1 cellular context compared by ENCODE assay signal in the genomic region with DNA sequence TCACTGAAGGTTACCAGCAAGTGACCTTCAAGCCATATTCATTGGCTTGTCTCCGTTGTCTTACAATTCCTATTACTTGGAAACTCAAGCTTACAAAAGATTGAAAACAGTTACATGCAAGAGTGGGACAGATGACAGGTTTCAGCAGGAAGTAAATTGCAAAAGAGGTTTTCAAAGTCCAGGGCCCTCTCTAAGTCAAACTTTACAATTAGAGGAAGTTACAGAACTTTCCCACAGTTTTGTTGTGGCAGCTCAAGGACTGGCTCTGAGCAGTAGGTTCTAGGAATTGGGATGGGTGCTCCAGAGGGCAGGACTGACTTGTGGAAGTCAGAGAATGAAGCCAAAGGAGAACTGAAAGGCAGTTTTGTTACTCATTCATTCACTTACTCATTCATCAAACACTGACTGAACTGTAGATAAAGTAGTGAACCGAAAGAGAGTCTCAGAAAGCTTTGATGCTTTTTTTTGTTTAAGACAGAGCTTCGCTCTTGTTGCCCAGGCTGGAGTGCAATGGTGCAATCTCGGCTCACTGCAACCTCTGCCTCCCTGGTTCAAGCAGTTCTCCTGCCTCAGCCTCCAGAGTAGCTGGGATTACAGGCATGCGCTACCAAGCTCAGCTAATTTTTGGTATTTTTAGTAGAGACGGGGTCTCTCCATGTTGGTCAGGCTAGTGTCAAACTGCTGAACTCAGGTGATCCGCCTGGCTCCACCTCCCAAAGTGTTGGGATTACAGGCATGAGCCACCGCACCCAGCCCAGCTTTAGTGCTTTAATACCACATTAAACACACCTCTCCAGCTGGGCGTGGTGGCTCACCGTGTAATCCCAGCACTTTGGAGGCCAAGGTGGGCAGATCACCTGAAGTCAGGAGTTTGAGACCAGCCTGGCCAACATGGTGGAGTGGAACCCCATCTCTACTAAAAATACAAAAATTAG.
TF ChIP-seq lines count a peak whose summit lies in the region.

No MANE protein-coding gene starts in this region.

TF ChIP-seq in H1, 55 proteins besides CTCF, POLR2A, EP300 and RAD21 (continued from another document):
- TF ChIP-seq, protein P1, sequence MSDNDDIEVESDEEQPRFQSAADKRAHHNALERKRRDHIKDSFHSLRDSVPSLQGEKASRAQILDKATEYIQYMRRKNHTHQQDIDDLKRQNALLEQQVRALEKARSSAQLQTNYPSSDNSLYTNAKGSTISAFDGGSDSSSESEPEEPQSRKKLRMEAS (IDR thresholded peaks at IDR 0.05) = no peak
- TF ChIP-seq BACH1 (IDR thresholded peaks at IDR 0.05; ENCODE audit: low read length) (no peak), SAP30 (IDR thresholded peaks at IDR 0.05; ENCODE audit: insufficient read depth, insufficient replicate concordance, low read length) (no peak), EGR1 (IDR thresholded peaks at IDR 0.05; ENCODE audit: borderline replicate concordance, low read depth, low read length) (no peak), RFX5 (IDR thresholded peaks at IDR 0.05; ENCODE audit: borderline replicate concordance, low read depth, low read length) (no peak), PHF8 (conservative IDR thresholded peaks at IDR 0.05; ENCODE audit: low read depth, low read length) (no peak), HDAC6 (IDR thresholded peaks at IDR 0.05; ENCODE audit: low read depth, low read length) (no peak), KDM5A (IDR thresholded peaks at IDR 0.05; ENCODE audit: low read length) (no peak), CBX5 (IDR thresholded peaks at IDR 0.05; ENCODE audit: low read depth, low read length) (no peak), JUND (IDR thresholded peaks at IDR 0.05; ENCODE audit: low read length) (no peak), CHD1 (IDR thresholded peaks at IDR 0.05; ENCODE audit: low read depth, low read length) (no peak), JUN (IDR thresholded peaks at IDR 0.05; ENCODE audit: low read depth, low read length) (no peak), CEBPB (IDR thresholded peaks at IDR 0.05; ENCODE audit: low read depth, low read length) (no peak), YY1 (IDR thresholded peaks at IDR 0.05; ENCODE audit: low read depth, low read length) (no peak), SIRT6 (IDR thresholded peaks at IDR 0.05; ENCODE audit: low read length) (no peak)
